Comparison of ENCODE assay signal across 1 cellular context in the genomic region with DNA sequence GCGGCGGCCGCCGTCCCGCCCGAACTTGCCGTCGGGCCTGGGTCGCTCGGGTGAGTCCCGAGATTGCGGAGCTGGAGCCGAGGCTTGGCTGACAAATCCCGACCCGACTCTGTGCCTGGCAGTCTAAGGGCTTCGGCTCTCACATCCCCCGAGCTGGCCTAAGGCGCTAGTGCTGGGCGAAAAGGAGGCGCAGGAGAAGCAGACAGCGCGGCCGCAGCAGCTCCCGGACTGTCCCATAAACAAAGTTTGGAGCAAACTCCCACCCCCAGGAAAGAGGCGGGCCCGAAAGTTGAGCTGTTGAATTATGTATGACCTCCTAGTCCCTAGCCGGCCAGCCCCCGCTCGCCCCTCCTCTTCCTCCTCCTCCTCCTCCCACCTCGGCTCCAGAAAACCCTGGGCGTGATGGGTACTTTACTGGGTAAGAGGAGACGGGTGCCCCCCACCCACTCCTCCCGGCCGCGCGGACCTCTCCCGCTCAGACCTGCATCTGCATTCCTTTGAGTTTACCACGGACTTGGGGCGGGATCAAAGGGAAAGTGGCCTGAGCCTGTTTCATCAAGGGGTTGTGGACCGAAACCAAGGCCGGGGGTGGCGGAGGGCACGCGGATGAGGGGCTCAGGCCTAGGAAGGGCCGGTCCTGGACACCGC.
TF ChIP-seq lines count a peak whose summit lies in the region.

A gene (minus strand): TSS at position 230 of the 648 bp plus-strand sequence. CDS start 719 bp downstream, outside the sequence.

TF ChIP-seq in HepG2, 621 proteins besides CTCF, POLR2A, EP300 and RAD21 (continued from another document and continues in another):
- TF ChIP-seq, protein P1, sequence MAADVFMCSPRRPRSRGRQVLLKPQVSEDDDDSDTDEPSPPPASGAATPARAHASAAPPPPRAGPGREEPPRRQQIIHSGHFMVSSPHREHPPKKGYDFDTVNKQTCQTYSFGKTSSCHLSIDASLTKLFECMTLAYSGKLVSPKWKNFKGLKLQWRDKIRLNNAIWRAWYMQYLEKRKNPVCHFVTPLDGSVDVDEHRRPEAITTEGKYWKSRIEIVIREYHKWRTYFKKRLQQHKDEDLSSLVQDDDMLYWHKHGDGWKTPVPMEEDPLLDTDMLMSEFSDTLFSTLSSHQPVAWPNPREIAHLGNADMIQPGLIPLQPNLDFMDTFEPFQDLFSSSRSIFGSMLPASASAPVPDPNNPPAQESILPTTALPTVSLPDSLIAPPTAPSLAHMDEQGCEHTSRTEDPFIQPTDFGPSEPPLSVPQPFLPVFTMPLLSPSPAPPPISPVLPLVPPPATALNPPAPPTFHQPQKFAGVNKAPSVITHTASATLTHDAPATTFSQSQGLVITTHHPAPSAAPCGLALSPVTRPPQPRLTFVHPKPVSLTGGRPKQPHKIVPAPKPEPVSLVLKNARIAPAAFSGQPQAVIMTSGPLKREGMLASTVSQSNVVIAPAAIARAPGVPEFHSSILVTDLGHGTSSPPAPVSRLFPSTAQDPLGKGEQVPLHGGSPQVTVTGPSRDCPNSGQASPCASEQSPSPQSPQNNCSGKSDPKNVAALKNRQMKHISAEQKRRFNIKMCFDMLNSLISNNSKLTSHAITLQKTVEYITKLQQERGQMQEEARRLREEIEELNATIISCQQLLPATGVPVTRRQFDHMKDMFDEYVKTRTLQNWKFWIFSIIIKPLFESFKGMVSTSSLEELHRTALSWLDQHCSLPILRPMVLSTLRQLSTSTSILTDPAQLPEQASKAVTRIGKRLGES (CRISPR knock-in tag; IDR thresholded peaks at IDR 0.05; ENCODE audit: borderline replicate concordance): no peak
- TF ChIP-seq FLYWCH1 (CRISPR knock-in tag; IDR thresholded peaks at IDR 0.05) (peak; percentile 80), ZNF3 (CRISPR knock-in tag; IDR thresholded peaks at IDR 0.05) (no peak), KLF12 (CRISPR knock-in tag; IDR thresholded peaks at IDR 0.05; ENCODE audit: borderline replicate concordance) (no peak), ZSCAN12 (CRISPR knock-in tag; IDR thresholded peaks at IDR 0.05) (no peak), ZNF337 (CRISPR knock-in tag; IDR thresholded peaks at IDR 0.05; ENCODE audit: borderline replicate concordance, low read depth) (0 out of 2 replicates have a peak, but pooled peaks have one; percentile 16), SP5 (CRISPR knock-in tag; IDR thresholded peaks at IDR 0.05; ENCODE audit: borderline replicate concordance, low read depth) (no peak; the same call in 1 of the 2 replicates), HOXD1 (CRISPR knock-in tag; IDR thresholded peaks at IDR 0.05) (no peak), ZMYM2 (CRISPR knock-in tag; IDR thresholded peaks at IDR 0.05) (peak; percentile 54; the same call in 1 of the 2 replicates), ZNF7 (CRISPR knock-in tag; IDR thresholded peaks at IDR 0.05) (peak; percentile 24; the same call in 1 of the 2 replicates), ZFP36 (IDR thresholded peaks at IDR 0.05; ENCODE audit: borderline replicate concordance, low read depth, low read length, partially characterized antibody) (no peak), MBNL3 (CRISPR knock-in tag; conservative IDR thresholded peaks at IDR 0.05) (no peak), ZNF878 (CRISPR knock-in tag; IDR thresholded peaks at IDR 0.05) (0 out of 2 replicates have a peak, but pooled peaks have one; percentile 44), KMT2A (CRISPR knock-in tag; IDR thresholded peaks at IDR 0.05) (peak; percentile 82), CENPX (CRISPR knock-in tag; IDR thresholded peaks at IDR 0.05) (no peak), ZNF329 (CRISPR knock-in tag; IDR thresholded peaks at IDR 0.05; ENCODE audit: low read depth) (no peak), ZNF629 (CRISPR knock-in tag; conservative IDR thresholded peaks at IDR 0.05) (no peak; the same call in 1 of the 2 replicates), RBM39 (IDR thresholded peaks at IDR 0.05; ENCODE audit: low read depth, low read length, poor library complexity, severe bottlenecking) (peak; percentile 60), ZNF563 (CRISPR knock-in tag; IDR thresholded peaks at IDR 0.05) (peak; percentile 62; the same call in 1 of the 2 replicates), TBL1XR1 (IDR thresholded peaks at IDR 0.05; ENCODE audit: borderline replicate concordance, low read length, partially characterized antibody) (no peak), ZNF138 (CRISPR knock-in tag; IDR thresholded peaks at IDR 0.05; ENCODE audit: low read depth) (no peak), PITX1 (CRISPR knock-in tag; IDR thresholded peaks at IDR 0.05) (peak; percentile 37; the same call in 1 of the 2 replicates)
- TF ChIP-seq, protein P2, sequence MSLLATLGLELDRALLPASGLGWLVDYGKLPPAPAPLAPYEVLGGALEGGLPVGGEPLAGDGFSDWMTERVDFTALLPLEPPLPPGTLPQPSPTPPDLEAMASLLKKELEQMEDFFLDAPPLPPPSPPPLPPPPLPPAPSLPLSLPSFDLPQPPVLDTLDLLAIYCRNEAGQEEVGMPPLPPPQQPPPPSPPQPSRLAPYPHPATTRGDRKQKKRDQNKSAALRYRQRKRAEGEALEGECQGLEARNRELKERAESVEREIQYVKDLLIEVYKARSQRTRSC (CRISPR knock-in tag; IDR thresholded peaks at IDR 0.05; ENCODE audit: low read depth): no peak
- TF ChIP-seq, protein P3, sequence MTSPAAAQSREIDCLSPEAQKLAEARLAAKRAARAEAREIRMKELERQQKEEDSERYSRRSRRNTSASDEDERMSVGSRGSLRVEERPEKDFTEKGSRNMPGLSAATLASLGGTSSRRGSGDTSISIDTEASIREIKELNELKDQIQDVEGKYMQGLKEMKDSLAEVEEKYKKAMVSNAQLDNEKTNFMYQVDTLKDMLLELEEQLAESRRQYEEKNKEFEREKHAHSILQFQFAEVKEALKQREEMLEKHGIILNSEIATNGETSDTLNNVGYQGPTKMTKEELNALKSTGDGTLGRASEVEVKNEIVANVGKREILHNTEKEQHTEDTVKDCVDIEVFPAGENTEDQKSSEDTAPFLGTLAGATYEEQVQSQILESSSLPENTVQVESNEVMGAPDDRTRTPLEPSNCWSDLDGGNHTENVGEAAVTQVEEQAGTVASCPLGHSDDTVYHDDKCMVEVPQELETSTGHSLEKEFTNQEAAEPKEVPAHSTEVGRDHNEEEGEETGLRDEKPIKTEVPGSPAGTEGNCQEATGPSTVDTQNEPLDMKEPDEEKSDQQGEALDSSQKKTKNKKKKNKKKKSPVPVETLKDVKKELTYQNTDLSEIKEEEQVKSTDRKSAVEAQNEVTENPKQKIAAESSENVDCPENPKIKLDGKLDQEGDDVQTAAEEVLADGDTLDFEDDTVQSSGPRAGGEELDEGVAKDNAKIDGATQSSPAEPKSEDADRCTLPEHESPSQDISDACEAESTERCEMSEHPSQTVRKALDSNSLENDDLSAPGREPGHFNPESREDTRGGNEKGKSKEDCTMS (CRISPR knock-in tag; conservative IDR thresholded peaks at IDR 0.05): no peak
- TF ChIP-seq, protein P4, sequence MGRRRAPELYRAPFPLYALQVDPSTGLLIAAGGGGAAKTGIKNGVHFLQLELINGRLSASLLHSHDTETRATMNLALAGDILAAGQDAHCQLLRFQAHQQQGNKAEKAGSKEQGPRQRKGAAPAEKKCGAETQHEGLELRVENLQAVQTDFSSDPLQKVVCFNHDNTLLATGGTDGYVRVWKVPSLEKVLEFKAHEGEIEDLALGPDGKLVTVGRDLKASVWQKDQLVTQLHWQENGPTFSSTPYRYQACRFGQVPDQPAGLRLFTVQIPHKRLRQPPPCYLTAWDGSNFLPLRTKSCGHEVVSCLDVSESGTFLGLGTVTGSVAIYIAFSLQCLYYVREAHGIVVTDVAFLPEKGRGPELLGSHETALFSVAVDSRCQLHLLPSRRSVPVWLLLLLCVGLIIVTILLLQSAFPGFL (CRISPR knock-in tag; IDR thresholded peaks at IDR 0.05): no peak
- TF ChIP-seq, protein P5, sequence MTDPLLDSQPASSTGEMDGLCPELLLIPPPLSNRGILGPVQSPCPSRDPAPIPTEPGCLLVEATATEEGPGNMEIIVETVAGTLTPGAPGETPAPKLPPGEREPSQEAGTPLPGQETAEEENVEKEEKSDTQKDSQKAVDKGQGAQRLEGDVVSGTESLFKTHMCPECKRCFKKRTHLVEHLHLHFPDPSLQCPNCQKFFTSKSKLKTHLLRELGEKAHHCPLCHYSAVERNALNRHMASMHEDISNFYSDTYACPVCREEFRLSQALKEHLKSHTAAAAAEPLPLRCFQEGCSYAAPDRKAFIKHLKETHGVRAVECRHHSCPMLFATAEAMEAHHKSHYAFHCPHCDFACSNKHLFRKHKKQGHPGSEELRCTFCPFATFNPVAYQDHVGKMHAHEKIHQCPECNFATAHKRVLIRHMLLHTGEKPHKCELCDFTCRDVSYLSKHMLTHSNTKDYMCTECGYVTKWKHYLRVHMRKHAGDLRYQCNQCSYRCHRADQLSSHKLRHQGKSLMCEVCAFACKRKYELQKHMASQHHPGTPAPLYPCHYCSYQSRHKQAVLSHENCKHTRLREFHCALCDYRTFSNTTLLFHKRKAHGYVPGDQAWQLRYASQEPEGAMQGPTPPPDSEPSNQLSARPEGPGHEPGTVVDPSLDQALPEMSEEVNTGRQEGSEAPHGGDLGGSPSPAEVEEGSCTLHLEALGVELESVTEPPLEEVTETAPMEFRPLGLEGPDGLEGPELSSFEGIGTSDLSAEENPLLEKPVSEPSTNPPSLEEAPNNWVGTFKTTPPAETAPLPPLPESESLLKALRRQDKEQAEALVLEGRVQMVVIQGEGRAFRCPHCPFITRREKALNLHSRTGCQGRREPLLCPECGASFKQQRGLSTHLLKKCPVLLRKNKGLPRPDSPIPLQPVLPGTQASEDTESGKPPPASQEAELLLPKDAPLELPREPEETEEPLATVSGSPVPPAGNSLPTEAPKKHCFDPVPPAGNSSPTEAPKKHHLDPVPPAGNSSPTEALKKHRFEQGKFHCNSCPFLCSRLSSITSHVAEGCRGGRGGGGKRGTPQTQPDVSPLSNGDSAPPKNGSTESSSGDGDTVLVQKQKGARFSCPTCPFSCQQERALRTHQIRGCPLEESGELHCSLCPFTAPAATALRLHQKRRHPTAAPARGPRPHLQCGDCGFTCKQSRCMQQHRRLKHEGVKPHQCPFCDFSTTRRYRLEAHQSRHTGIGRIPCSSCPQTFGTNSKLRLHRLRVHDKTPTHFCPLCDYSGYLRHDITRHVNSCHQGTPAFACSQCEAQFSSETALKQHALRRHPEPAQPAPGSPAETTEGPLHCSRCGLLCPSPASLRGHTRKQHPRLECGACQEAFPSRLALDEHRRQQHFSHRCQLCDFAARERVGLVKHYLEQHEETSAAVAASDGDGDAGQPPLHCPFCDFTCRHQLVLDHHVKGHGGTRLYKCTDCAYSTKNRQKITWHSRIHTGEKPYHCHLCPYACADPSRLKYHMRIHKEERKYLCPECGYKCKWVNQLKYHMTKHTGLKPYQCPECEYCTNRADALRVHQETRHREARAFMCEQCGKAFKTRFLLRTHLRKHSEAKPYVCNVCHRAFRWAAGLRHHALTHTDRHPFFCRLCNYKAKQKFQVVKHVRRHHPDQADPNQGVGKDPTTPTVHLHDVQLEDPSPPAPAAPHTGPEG (CRISPR knock-in tag; IDR thresholded peaks at IDR 0.05): 0 out of 2 replicates have a peak, but pooled peaks have one; percentile 33
- TF ChIP-seq, protein P6, sequence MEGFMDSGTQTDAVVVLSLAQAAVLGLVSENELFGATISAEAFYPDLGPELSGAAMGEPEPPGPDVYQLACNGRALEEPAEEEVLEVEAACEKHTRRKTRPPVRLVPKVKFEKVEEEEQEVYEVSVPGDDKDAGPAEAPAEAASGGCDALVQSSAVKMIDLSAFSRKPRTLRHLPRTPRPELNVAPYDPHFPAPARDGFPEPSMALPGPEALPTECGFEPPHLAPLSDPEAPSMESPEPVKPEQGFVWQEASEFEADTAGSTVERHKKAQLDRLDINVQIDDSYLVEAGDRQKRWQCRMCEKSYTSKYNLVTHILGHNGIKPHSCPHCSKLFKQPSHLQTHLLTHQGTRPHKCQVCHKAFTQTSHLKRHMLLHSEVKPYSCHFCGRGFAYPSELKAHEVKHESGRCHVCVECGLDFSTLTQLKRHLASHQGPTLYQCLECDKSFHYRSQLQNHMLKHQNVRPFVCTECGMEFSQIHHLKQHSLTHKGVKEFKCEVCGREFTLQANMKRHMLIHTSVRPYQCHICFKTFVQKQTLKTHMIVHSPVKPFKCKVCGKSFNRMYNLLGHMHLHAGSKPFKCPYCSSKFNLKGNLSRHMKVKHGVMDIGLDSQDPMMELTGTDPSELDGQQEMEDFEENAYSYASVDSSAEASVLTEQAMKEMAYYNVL (CRISPR knock-in tag; IDR thresholded peaks at IDR 0.05; ENCODE audit: borderline replicate concordance): 0 out of 2 replicates have a peak, but pooled peaks have one; percentile 68
- TF ChIP-seq, protein P7, sequence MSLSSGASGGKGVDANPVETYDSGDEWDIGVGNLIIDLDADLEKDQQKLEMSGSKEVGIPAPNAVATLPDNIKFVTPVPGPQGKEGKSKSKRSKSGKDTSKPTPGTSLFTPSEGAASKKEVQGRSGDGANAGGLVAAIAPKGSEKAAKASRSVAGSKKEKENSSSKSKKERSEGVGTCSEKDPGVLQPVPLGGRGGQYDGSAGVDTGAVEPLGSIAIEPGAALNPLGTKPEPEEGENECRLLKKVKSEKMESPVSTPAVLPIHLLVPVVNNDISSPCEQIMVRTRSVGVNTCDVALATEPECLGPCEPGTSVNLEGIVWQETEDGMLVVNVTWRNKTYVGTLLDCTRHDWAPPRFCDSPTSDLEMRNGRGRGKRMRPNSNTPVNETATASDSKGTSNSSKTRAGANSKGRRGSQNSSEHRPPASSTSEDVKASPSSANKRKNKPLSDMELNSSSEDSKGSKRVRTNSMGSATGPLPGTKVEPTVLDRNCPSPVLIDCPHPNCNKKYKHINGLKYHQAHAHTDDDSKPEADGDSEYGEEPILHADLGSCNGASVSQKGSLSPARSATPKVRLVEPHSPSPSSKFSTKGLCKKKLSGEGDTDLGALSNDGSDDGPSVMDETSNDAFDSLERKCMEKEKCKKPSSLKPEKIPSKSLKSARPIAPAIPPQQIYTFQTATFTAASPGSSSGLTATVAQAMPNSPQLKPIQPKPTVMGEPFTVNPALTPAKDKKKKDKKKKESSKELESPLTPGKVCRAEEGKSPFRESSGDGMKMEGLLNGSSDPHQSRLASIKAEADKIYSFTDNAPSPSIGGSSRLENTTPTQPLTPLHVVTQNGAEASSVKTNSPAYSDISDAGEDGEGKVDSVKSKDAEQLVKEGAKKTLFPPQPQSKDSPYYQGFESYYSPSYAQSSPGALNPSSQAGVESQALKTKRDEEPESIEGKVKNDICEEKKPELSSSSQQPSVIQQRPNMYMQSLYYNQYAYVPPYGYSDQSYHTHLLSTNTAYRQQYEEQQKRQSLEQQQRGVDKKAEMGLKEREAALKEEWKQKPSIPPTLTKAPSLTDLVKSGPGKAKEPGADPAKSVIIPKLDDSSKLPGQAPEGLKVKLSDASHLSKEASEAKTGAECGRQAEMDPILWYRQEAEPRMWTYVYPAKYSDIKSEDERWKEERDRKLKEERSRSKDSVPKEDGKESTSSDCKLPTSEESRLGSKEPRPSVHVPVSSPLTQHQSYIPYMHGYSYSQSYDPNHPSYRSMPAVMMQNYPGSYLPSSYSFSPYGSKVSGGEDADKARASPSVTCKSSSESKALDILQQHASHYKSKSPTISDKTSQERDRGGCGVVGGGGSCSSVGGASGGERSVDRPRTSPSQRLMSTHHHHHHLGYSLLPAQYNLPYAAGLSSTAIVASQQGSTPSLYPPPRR (CRISPR knock-in tag; IDR thresholded peaks at IDR 0.05; ENCODE audit: borderline replicate concordance): no peak
- TF ChIP-seq, protein P8, sequence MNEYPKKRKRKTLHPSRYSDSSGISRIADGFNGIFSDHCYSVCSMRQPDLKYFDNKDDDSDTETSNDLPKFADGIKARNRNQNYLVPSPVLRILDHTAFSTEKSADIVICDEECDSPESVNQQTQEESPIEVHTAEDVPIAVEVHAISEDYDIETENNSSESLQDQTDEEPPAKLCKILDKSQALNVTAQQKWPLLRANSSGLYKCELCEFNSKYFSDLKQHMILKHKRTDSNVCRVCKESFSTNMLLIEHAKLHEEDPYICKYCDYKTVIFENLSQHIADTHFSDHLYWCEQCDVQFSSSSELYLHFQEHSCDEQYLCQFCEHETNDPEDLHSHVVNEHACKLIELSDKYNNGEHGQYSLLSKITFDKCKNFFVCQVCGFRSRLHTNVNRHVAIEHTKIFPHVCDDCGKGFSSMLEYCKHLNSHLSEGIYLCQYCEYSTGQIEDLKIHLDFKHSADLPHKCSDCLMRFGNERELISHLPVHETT (CRISPR knock-in tag; conservative IDR thresholded peaks at IDR 0.05): no peak
